8 cellular contexts compared by ENCODE assay signal in the genomic region with DNA sequence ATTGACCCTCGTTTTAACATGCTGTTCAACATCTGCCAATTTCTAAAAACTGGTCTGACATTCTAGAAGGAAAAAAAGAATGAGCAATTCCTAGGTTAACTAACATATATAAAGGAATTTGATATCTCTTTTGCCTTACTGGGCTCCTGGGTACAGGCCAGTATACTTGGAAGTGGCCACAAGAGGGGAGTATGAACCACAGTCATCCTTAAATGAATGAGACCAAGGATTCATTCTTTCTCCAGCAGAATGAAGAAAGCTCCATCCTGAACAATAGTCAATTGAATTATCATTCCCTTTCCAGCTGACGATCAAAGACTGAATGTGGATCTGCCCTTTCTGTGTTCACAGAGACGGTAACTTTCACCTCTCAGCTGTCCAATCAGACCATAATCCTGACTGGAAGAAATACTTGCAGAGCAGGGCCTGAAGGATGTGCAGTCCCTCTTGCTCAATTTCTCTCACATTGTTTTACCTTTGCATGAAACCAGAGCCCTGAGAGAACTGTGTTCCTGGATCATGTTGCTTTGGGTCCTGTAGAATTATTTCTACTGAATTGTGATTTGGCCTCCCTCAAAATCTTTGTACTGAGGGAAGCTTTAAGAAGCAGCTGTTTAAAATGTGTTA. TPM values are rescaled to one million over a fixed set of nuclear protein-coding genes. Genes with fewer than 3 reads are reported as not detected.
DNase-seq lines count a peak whose midpoint lies in the region; TF ChIP-seq lines count a peak whose summit lies in the region.

No MANE protein-coding gene starts in this region.

- H3K27me3 ChIP-seq in kidney epithelial cell (ENCODE audit: control insufficient read depth, insufficient read depth, low read length) (no peaks in the 10 kb centered on the region), colonic mucosa (no peaks in the 10 kb centered on the region)

- H3K4me1 ChIP-seq in colonic mucosa = no peaks in the 10 kb centered on the region

- no peak overlapping the region for H3K9ac ChIP-seq in colonic mucosa (ENCODE audit: low read depth in 2 of 2, low read length in 2 of 2)

- H3K4me3 ChIP-seq in kidney epithelial cell (ENCODE audit: low read depth, low read length) = no peak overlapping the region
- no peak overlapping the region for H3K4me3 ChIP-seq in colonic mucosa

- intact Hi-C loops in colonic mucosa (cut with DNase I) = loop anchor here (5.0 kb wide), 1 partner anchor 293 kb away; no protein-coding TSS in a partner anchor

- H3K9me3 ChIP-seq in colonic mucosa = no peaks in the 10 kb centered on the region

- in situ Hi-C loops in GM13976 (cut with MboI; ENCODE audit: low sequenced_read_pairs, unreplicated experiment) = no loop called here

- DNase-seq in AML-193 (lab: John Stamatoyannopoulos, UW) (peak; percentile 8 to 46), HT-29 (ENCODE audit: low spot score) (peak; percentile 74), astrocyte of the hippocampus (ENCODE audit: low read depth, low spot score) (peak; percentile 75), kidney epithelial cell (ENCODE audit: low read depth) (no peak), NK-92 (lab: John Stamatoyannopoulos, UW; ENCODE audit: unreplicated experiment) (no peak), GM13976 (ENCODE audit: low spot score) (no peak), NCI-H2081 treated with DMSO at 0.1 percent for 48 hours (lab: John Stamatoyannopoulos, UW) (no peak), colonic mucosa (no peak)

- H3K36me3 ChIP-seq in kidney epithelial cell (ENCODE audit: control insufficient read depth, insufficient read depth, low read length) (no peaks in the 10 kb centered on the region), colonic mucosa (no peaks in the 10 kb centered on the region)

- no peak overlapping the region for H3K27ac ChIP-seq in colonic mucosa

- TF ChIP-seq CTCF in kidney epithelial cell (IDR thresholded peaks at IDR 0.05; ENCODE audit: insufficient read depth, low read length, poor library complexity, severe bottlenecking) = peak; percentile 63
- TF ChIP-seq CTCF in GM13976 (IDR thresholded peaks at IDR 0.05; ENCODE audit: borderline replicate concordance, control extremely low read depth, extremely low read depth, insufficient read depth, missing control alignments) = no peak
- TF ChIP-seq CTCF in colonic mucosa (IDR thresholded peaks at IDR 0.05) = no peak

RNA-seq across cellular contexts. Expression of a gene that starts 14.8 kb away (rescaled TPM):
- not detected in 2 replicates for total RNA-seq in HT-29 (2014; rRNA removed; shearing (Covaris generic))
- total RNA-seq in kidney epithelial cell (0.89 TPM in 1 of 2 replicates, not detected in the other), colonic mucosa (10 to 100 TPM; 18.4 to 84.0 TPM)

Comparison
In these comparisons a context has a peak if more than half of its experiments do, and no peak if none do; other contexts are left out.
1. DNase-seq: peak in AML-193 (2 of 2), HT-29 (single experiment) and astrocyte of the hippocampus (single experiment); none in kidney epithelial cell (single experiment), NK-92 (single experiment), GM13976 (single experiment), NCI-H2081 treated with DMSO at 0.1 percent for 48 hours (single experiment) and colonic mucosa (single experiment).
2. RNA of a gene that starts 14.8 kb away (total RNA-seq): 18.4 to 84.0 TPM in colonic mucosa; not detected in HT-29 and 0.89 TPM in kidney epithelial cell; every median in the first group is over 10 times any median in the second.